Comparison of ENCODE assay signal across 18 cellular contexts in the genomic region with DNA sequence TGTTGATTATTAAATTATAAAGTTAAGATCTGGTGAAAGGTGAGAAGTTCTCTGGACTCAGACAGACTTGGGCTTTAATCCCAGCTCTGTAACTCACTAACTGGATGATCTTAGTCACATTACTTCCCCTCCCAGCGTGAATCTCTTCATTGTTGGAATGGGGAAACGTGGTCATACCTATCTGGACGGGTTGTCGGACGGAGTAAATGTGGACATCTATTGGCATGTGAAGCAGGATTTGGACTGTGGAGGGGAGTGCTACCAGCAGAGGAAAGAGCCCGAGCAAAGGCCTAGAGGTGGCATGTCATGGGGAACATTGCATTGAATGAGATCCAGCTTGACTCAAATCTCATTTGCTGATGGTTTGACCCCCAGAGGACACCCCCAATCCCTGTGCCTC. TPM values are rescaled to one million over a fixed set of nuclear protein-coding genes. Genes with fewer than 3 reads are reported as not detected.
DNase-seq lines count a peak whose midpoint lies in the region; TF ChIP-seq lines count a peak whose summit lies in the region.
"Had no signal": no experiment of that assay in that cellular context is flagged by ENCODE, and none has a peak within 500 bp of the region (broad histone marks: within the 10 kb centered on the region; RNA-seq: fewer than 3 reads in every experiment).

No MANE protein-coding gene starts in this region.

- H4K20me1 ChIP-seq in DOHH2 (ENCODE audit: control insufficient read depth, insufficient read depth, low read depth, low read length), result no peaks in the 10 kb centered on the region
- H4K20me1 ChIP-seq: BLaER1 had no signal

- DNase-seq in NCI-H82 treated with DMSO at 0.1 percent for 48 hours (lab: John Stamatoyannopoulos, UW; ENCODE audit: unreplicated experiment) (peak; percentile 31), kidney tubule cell (ENCODE audit: low spot score) (peak; percentile 19), endothelial cell (ENCODE audit: low spot score) (no peak), NCI-H1930 (lab: John Stamatoyannopoulos, UW) (no peak), OCI-M2 (lab: John Stamatoyannopoulos, UW; ENCODE audit: unreplicated experiment) (no peak)
- DNase-seq: CD4-positive, alpha-beta T cell; CD8-positive, alpha-beta memory T cell; DMS 273 treated with DMSO at 0.1 percent for 48 hours; DMS79; GF-D8; H9 had no signal

- H3K9me2 ChIP-seq in DOHH2 (replicated peaks; ENCODE audit: control insufficient read depth, low read length), result no peaks in the 10 kb centered on the region

- H3K27me3 ChIP-seq in DOHH2 (ENCODE audit: control insufficient read depth, low read length) (no peaks in the 10 kb centered on the region), subcutaneous abdominal adipose tissue (ENCODE audit: control insufficient read depth in 5 of 5, insufficient read depth in 4 of 5, low read length in 5 of 5) (peaks cover 0 to 4% (median 0%) of the 10 kb centered on the region in 5 donors)
- H3K27me3 ChIP-seq: BLaER1 had no signal

- H3K4me3 ChIP-seq in DOHH2 (ENCODE audit: low read length), result no peak overlapping the region
- H3K4me3 ChIP-seq in subcutaneous abdominal adipose tissue (ENCODE audit: low read depth in 1 of 5, low read length in 5 of 5), result no peak overlapping the region
- H3K4me3 ChIP-seq: BLaER1, GM23338 had no signal

- no peak overlapping the region for H3K9ac ChIP-seq in subcutaneous abdominal adipose tissue (ENCODE audit: low read length in 5 of 5)
- H3K9ac ChIP-seq: BLaER1 had no signal

- H3K9me3 Mint-ChIP-seq in endothelial cell (ENCODE audit: unreplicated experiment), result no peaks in the 10 kb centered on the region
- H3K9me3 Mint-ChIP-seq: CD14-positive monocyte; CD4-positive, alpha-beta T cell; CD8-positive, alpha-beta memory T cell; GM23338; H9 had no signal

- H3F3A ChIP-seq in DOHH2 (ENCODE audit: control insufficient read depth, insufficient read depth), result peaks cover 22% of the 10 kb centered on the region

- TF ChIP-seq CTCF in DOHH2 (IDR thresholded peaks at IDR 0.05; ENCODE audit: low read depth, low read length, poor library complexity, severe bottlenecking) (no peak), endothelial cell (IDR thresholded peaks at IDR 0.05; ENCODE audit: unreplicated experiment) (no peak)

- no peaks in the 10 kb centered on the region for H3K36me3 Mint-ChIP-seq in endothelial cell (ENCODE audit: low read depth, unreplicated experiment)
- H3K36me3 Mint-ChIP-seq: CD14-positive monocyte; CD8-positive, alpha-beta memory T cell had no signal

- H3K27me3 Mint-ChIP-seq in endothelial cell (ENCODE audit: unreplicated experiment), result peaks cover 3% of the 10 kb centered on the region
- H3K27me3 Mint-ChIP-seq: CD4-positive, alpha-beta T cell had no signal

- no peak overlapping the region for H3K27ac Mint-ChIP-seq in endothelial cell (ENCODE audit: unreplicated experiment)
- H3K27ac Mint-ChIP-seq: B cell; CD14-positive monocyte; CD4-positive, alpha-beta T cell; CD8-positive, alpha-beta memory T cell; GM23338; H9 had no signal

- H3K9me3 ChIP-seq in DOHH2 (ENCODE audit: control insufficient read depth, insufficient read depth, low read length), result no peaks in the 10 kb centered on the region
- no peaks in the 10 kb centered on the region for H3K9me3 ChIP-seq in subcutaneous abdominal adipose tissue (ENCODE audit: control insufficient read depth in 5 of 5, low read length in 5 of 5)
- H3K9me3 ChIP-seq: BLaER1 had no signal

- H3K4me1 ChIP-seq in DOHH2 (ENCODE audit: control insufficient read depth, low read length), result peaks cover 81% of the 10 kb centered on the region
- peaks cover 9 to 34% (median 28%) of the 10 kb centered on the region in 5 donors for H3K4me1 ChIP-seq in subcutaneous abdominal adipose tissue (ENCODE audit: control insufficient read depth in 5 of 5, insufficient read depth in 5 of 5, low read length in 5 of 5)

- no peaks in the 10 kb centered on the region for H3K4me1 Mint-ChIP-seq in endothelial cell (ENCODE audit: unreplicated experiment)
- H3K4me1 Mint-ChIP-seq: CD14-positive monocyte; CD8-positive, alpha-beta memory T cell had no signal

- no peaks in the 10 kb centered on the region for H3K36me3 ChIP-seq in DOHH2 (ENCODE audit: control insufficient read depth, low read length)
- no peaks in the 10 kb centered on the region for H3K36me3 ChIP-seq in subcutaneous abdominal adipose tissue (ENCODE audit: control insufficient read depth in 5 of 5, insufficient read depth in 5 of 5, low read length in 5 of 5)
- H3K36me3 ChIP-seq: BLaER1 had no signal

- H3K27ac ChIP-seq in DOHH2 (ENCODE audit: low read depth, low read length), result peak overlapping the region; percentile 89
- peak overlapping the region; percentile 11 for H3K27ac ChIP-seq in subcutaneous abdominal adipose tissue (ENCODE audit: low read depth, low read length)
- H3K27ac ChIP-seq: 22Rv1, BLaER1 had no signal

- no peak overlapping the region for H3K4me3 Mint-ChIP-seq in endothelial cell (ENCODE audit: unreplicated experiment)
- H3K4me3 Mint-ChIP-seq: B cell; CD14-positive monocyte; CD4-positive, alpha-beta T cell; CD8-positive, alpha-beta memory T cell; GM23338; H9 had no signal

- peak overlapping the region; percentile 54 for H3K4me2 ChIP-seq in DOHH2 (ENCODE audit: low read length)
- H3K4me2 ChIP-seq: BLaER1, GM23338 had no signal

- H3K79me2 ChIP-seq in DOHH2 (ENCODE audit: control insufficient read depth, low read length), result peaks cover 21% of the 10 kb centered on the region

RNA-seq across cellular contexts. Expression of a gene that starts 45.0 kb away (rescaled TPM):
- 1,285 TPM for total RNA-seq in endothelial cell (ENCODE audit: unreplicated experiment)

Comparison
In these comparisons a context has a peak if more than half of its experiments do, and no peak if none do; other contexts are left out.
1. DNase-seq: peak in NCI-H82 treated with DMSO at 0.1 percent for 48 hours (single experiment) and kidney tubule cell (single experiment); none in endothelial cell (single experiment), NCI-H1930 (0 of 2) and OCI-M2 (single experiment).